In genomic region chr19:8132858-8133458, GRCh38 we compare ENCODE assay signal across 1 cellular context.
TF ChIP-seq lines count a peak whose summit lies in the region.

No MANE protein-coding gene starts in this region.

TF ChIP-seq in HepG2, 621 proteins besides CTCF, POLR2A, EP300 and RAD21 (continued from another document):
- TF ChIP-seq ZNF639 (CRISPR knock-in tag; conservative IDR thresholded peaks at IDR 0.05) (no peak), HNRNPLL (IDR thresholded peaks at IDR 0.05; ENCODE audit: low read depth, low read length, poor library complexity, severe bottlenecking) (peak; percentile 27), ZNF883 (CRISPR knock-in tag; IDR thresholded peaks at IDR 0.05; ENCODE audit: not compliant biosample characterization) (no peak), ZFX (CRISPR knock-in tag; IDR thresholded peaks at IDR 0.05; ENCODE audit: low read depth) (no peak)
